ENCODE assay signal across 13 cellular contexts in the genomic region with DNA sequence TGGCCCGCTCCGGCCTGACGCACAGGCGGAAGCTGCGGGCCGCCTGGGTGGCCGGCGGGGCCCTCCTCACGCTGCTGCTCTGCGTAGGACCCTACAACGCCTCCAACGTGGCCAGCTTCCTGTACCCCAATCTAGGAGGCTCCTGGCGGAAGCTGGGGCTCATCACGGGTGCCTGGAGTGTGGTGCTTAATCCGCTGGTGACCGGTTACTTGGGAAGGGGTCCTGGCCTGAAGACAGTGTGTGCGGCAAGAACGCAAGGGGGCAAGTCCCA. TPM values are rescaled to one million over a fixed set of nuclear protein-coding genes. Genes with fewer than 3 reads are reported as not detected.
DNase-seq lines count a peak whose midpoint lies in the region; ATAC-seq and TF ChIP-seq lines count a peak whose summit lies in the region.
"Had no signal": no experiment of that assay in that cellular context is flagged by ENCODE, and none has a peak within 500 bp of the region (broad histone marks: within the 10 kb centered on the region; RNA-seq: fewer than 3 reads in every experiment).

No MANE protein-coding gene starts in this region.

- peak overlapping the region; percentile 66 for H3K4me2 ChIP-seq in OCI-LY3 (ENCODE audit: low read length)

- H3K9me3 ChIP-seq in OCI-LY3 (ENCODE audit: insufficient read depth, low read length) = no peaks in the 10 kb centered on the region
- H3K9me3 ChIP-seq: Peyer's patch had no signal

- peaks cover 19% of the 10 kb centered on the region for H3K36me3 ChIP-seq in OCI-LY3 (replicated peaks; ENCODE audit: low read depth, low read length)
- H3K36me3 ChIP-seq: Peyer's patch had no signal

- H3K27ac ChIP-seq in OCI-LY3 (ENCODE audit: low read length) = no peak overlapping the region
- H3K27ac ChIP-seq: C4-2B, Peyer's patch had no signal

- H3K9ac ChIP-seq in OCI-LY3 (ENCODE audit: low read length) = no peak overlapping the region

- H3K36me3 Mint-ChIP-seq in natural killer cell (no peaks in the 10 kb centered on the region), type B pancreatic cell (no peaks in the 10 kb centered on the region)
- H3K36me3 Mint-ChIP-seq in natural killer cell treated with Interleukin-12 subunit alpha and Interleukin-12 subunit beta and Interleukin-15 and Interleukin-18, amount 100 ng/mL, for 72 hours = no peaks in the 10 kb centered on the region

- intact Hi-C loops in natural killer cell (cut with micrococcal nuclease) = loop anchor here (1.0 to 10.0 kb wide), 3 partner anchors 116 to 243 kb away; no protein-coding TSS in a partner anchor

- TF ChIP-seq CTCF in natural killer cell (IDR thresholded peaks at IDR 0.05) = no peak
- TF ChIP-seq CTCF in OCI-LY3 (IDR thresholded peaks at IDR 0.05; ENCODE audit: low read depth, low read length) = no peak
- no peak for TF ChIP-seq CTCF in type B pancreatic cell (conservative IDR thresholded peaks at IDR 0.05)

- H3K27me3 ChIP-seq in OCI-LY3 (ENCODE audit: low read depth, low read length) = 0 out of 2 replicates have a peak, but pooled peaks cover under 1% of the 10 kb centered on the region
- H3K27me3 ChIP-seq: Peyer's patch had no signal

- H2AFZ ChIP-seq in OCI-LY3 (ENCODE audit: low read depth, low read length) = no peak overlapping the region

- no peaks in the 10 kb centered on the region for H4K20me1 ChIP-seq in OCI-LY3 (ENCODE audit: insufficient read depth, low read length)

- H3K27me3 Mint-ChIP-seq in natural killer cell (ENCODE audit: low read depth in 2 of 2) = peaks cover 3 to 13% of the 10 kb centered on the region in 2 donors
- peaks cover 0 to 6% of the 10 kb centered on the region in 2 donors for H3K27me3 Mint-ChIP-seq in natural killer cell treated with Interleukin-12 subunit alpha and Interleukin-12 subunit beta and Interleukin-15 and Interleukin-18, amount 100 ng/mL, for 72 hours
- H3K27me3 Mint-ChIP-seq in type B pancreatic cell = peaks cover 14% of the 10 kb centered on the region

- no peak overlapping the region; the same call in 1 of the 2 replicates for H3K4me3 ChIP-seq in OCI-LY3 (ENCODE audit: low read length)
- H3K4me3 ChIP-seq: Peyer's patch had no signal

- H3K4me1 ChIP-seq in OCI-LY3 (ENCODE audit: low read length) = peaks cover 48% of the 10 kb centered on the region

- DNase-seq in natural killer cell (peak; percentile 14), iPS-NIHi11 (ENCODE audit: low spot score) (peak; percentile 35), type B pancreatic cell (ENCODE audit: extremely low spot score, unreplicated experiment) (peak; percentile 54), COLO829 (ENCODE audit: low spot score) (no peak), T-helper 9 cell (no peak)
- DNase-seq in natural killer cell treated with Interleukin-12 subunit alpha and Interleukin-12 subunit beta and Interleukin-15 and Interleukin-18, amount 100 ng/mL, for 72 hours (ENCODE audit: low spot score) = no peak
- no peak for DNase-seq in stimulated activated CD4-positive, alpha-beta T cell treated with anti-CD3 and anti-CD28 coated beads, Interleukin-2, amount 100 ng/mL, for 24 hours

- H3K27ac Mint-ChIP-seq in natural killer cell (no peak overlapping the region), type B pancreatic cell (no peak overlapping the region)
- no peak overlapping the region for H3K27ac Mint-ChIP-seq in natural killer cell treated with Interleukin-12 subunit alpha and Interleukin-12 subunit beta and Interleukin-15 and Interleukin-18, amount 100 ng/mL, for 72 hours

- H3K4me3 Mint-ChIP-seq in natural killer cell (no peak overlapping the region), type B pancreatic cell (no peak overlapping the region)
- no peak overlapping the region for H3K4me3 Mint-ChIP-seq in natural killer cell treated with Interleukin-12 subunit alpha and Interleukin-12 subunit beta and Interleukin-15 and Interleukin-18, amount 100 ng/mL, for 72 hours

- no peak for ATAC-seq in natural killer cell
- no peak for ATAC-seq in natural killer cell treated with Interleukin-12 subunit alpha and Interleukin-12 subunit beta and Interleukin-15 and Interleukin-18, amount 100 ng/mL, for 72 hours

- no peaks in the 10 kb centered on the region for H3K9me3 Mint-ChIP-seq in natural killer cell
- no peaks in the 10 kb centered on the region for H3K9me3 Mint-ChIP-seq in natural killer cell treated with Interleukin-12 subunit alpha and Interleukin-12 subunit beta and Interleukin-15 and Interleukin-18, amount 100 ng/mL, for 72 hours
- no peaks in the 10 kb centered on the region for H3K9me3 Mint-ChIP-seq in type B pancreatic cell

- no peaks in the 10 kb centered on the region for H3K79me2 ChIP-seq in OCI-LY3 (ENCODE audit: low read length)

- peaks cover 12 to 16% of the 10 kb centered on the region in 2 donors for H3K4me1 Mint-ChIP-seq in natural killer cell
- peaks cover 21 to 37% of the 10 kb centered on the region in 2 donors for H3K4me1 Mint-ChIP-seq in natural killer cell treated with Interleukin-12 subunit alpha and Interleukin-12 subunit beta and Interleukin-15 and Interleukin-18, amount 100 ng/mL, for 72 hours (ENCODE audit: low read depth in 2 of 2)
- peaks cover 12% of the 10 kb centered on the region for H3K4me1 Mint-ChIP-seq in type B pancreatic cell (ENCODE audit: unreplicated experiment)

RNA-seq across cellular contexts. Expression of a gene that starts 4.4 kb away (rescaled TPM):
- under 1 TPM in 2 of 3 donors, not detected in 1; 0.30 to 0.47 TPM for total RNA-seq in natural killer cell
- total RNA-seq in natural killer cell treated with Interleukin-12 subunit alpha and Interleukin-12 subunit beta and Interleukin-15 and Interleukin-18, amount 100 ng/mL, for 72 hours = under 1 TPM; 0.19 to 0.36 TPM
- 2.1 and 2.7 TPM in 2 replicates for total RNA-seq in type B pancreatic cell (ENCODE audit: low replicate concordance)
- total RNA-seq: A673, G401, LHCN-M2 had no signal

RNA-seq across cellular contexts. Expression of a gene that starts 6.1 kb away (rescaled TPM):
- total RNA-seq in natural killer cell (1 to 10 TPM in 1 of 3 donors, under 1 TPM in 1, not detected in 1; 0.92 to 2.7 TPM), type B pancreatic cell (ENCODE audit: low replicate concordance) (0.34 and 0.45 TPM in 2 replicates)
- total RNA-seq in natural killer cell treated with Interleukin-12 subunit alpha and Interleukin-12 subunit beta and Interleukin-15 and Interleukin-18, amount 100 ng/mL, for 72 hours = under 1 TPM in 1 of 2 donors, not detected in 1; 0.62 TPM
- total RNA-seq: G401, LHCN-M2 had no signal

RNA-seq across cellular contexts. Expression of a gene that starts 18.8 kb away (rescaled TPM):
- total RNA-seq in natural killer cell = 1 to 10 TPM in 1 of 3 donors, under 1 TPM in 1, not detected in 1; 0.19 to 1.5 TPM
- total RNA-seq in natural killer cell treated with Interleukin-12 subunit alpha and Interleukin-12 subunit beta and Interleukin-15 and Interleukin-18, amount 100 ng/mL, for 72 hours = under 1 TPM in 1 of 2 donors, not detected in 1; 0.56 TPM
- not detected in 2 replicates for total RNA-seq in type B pancreatic cell (ENCODE audit: low replicate concordance)
- total RNA-seq: A673, G401, LHCN-M2 had no signal

RNA-seq across cellular contexts. Expression of a gene that starts 23.1 kb away (rescaled TPM):
- total RNA-seq in natural killer cell (1 to 10 TPM; 4.3 to 7.0 (median 6.0) TPM), type B pancreatic cell (ENCODE audit: low replicate concordance) (0.92 and 2.1 TPM in 2 replicates)
- total RNA-seq in natural killer cell treated with Interleukin-12 subunit alpha and Interleukin-12 subunit beta and Interleukin-15 and Interleukin-18, amount 100 ng/mL, for 72 hours = 10 to 100 TPM in 1 of 2 donors, 1 to 10 TPM in 1; 1.1 to 15.0 TPM
- total RNA-seq: A673, G401 had no signal

Comparison
In these comparisons a context has a peak if more than half of its experiments do, and no peak if none do; other contexts are left out.
1. DNase-seq: peak in natural killer cell (single experiment), iPS-NIHi11 (single experiment) and type B pancreatic cell (single experiment); none in natural killer cell treated with Interleukin-12 subunit alpha and Interleukin-12 subunit beta and Interleukin-15 and Interleukin-18, amount 100 ng/mL, for 72 hours (single experiment), COLO829 (single experiment), stimulated activated CD4-positive, alpha-beta T cell treated with anti-CD3 and anti-CD28 coated beads, Interleukin-2, amount 100 ng/mL, for 24 hours (0 of 2) and T-helper 9 cell (single experiment).